31 cellular contexts compared by ENCODE assay signal in genomic region chr4:17932041-17932440, GRCh38.
"Had no signal": no experiment of that assay in that cellular context is flagged by ENCODE, and none has a peak within 500 bp of the region (broad histone marks: within the 10 kb centered on the region; RNA-seq: fewer than 3 reads in every experiment).

No MANE protein-coding gene starts in this region.

- H3K4me2 ChIP-seq: neural progenitor cell had no signal

- DNase-seq: activated CD4-positive, alpha-beta T cell treated with anti-CD3 and anti-CD28 coated beads for 48 hours; activated CD4-positive, alpha-beta T cell treated with anti-CD3 and anti-CD28 coated beads, Interleukin-2, amount 50 U/mL, for 48 hours; activated CD8-positive, alpha-beta memory T cell treated with anti-CD3 and anti-CD28 coated beads for 24 hours; activated CD8-positive, alpha-beta memory T cell treated with anti-CD3 and anti-CD28 coated beads, Interleukin-2, amount 50 U/mL, for 4 hours; activated effector memory CD4-positive, alpha-beta T cell treated with anti-CD3 and anti-CD28 coated beads, Interleukin-2, amount 50 U/mL, for 16 hours; activated naive CD4-positive, alpha-beta T cell treated with anti-CD3 and anti-CD28 coated beads for 36 hours; activated naive CD8-positive, alpha-beta T cell treated with anti-CD3 and anti-CD28 coated beads for 36 hours; activated T-cell treated with anti-CD3 and anti-CD28 coated beads, Interleukin-2, amount 50 U/mL, for 1 hour; adrenal gland; aorta; body of pancreas; caudate nucleus; head of caudate nucleus; hypothalamus; immature natural killer cell; kidney glomerular epithelial cell; left lung; lower lobe of right lung; mesendoderm; natural killer cell; occipital lobe; spleen; stimulated activated naive CD4-positive, alpha-beta T cell; T-helper 9 cell; tibial artery; upper lobe of right lung; WERI-Rb-1 had no signal

- H3K9me3 ChIP-seq: adrenal gland had no signal

- H3K27me3 ChIP-seq: adrenal gland, body of pancreas, left lung, neural progenitor cell, right atrium auricular region, spleen, suprapubic skin, tibial artery, upper lobe of right lung had no signal

- H3K27ac ChIP-seq: adrenal gland, body of pancreas, left lung, lower lobe of right lung, neural progenitor cell, parathyroid adenoma, right atrium auricular region, spleen, suprapubic skin, tibial artery, upper lobe of right lung, WERI-Rb-1 had no signal

- H3K4me3 ChIP-seq: adrenal gland, body of pancreas, left lung, lower lobe of right lung, neural progenitor cell, right atrium auricular region, spleen, suprapubic skin, tibial artery, upper lobe of right lung had no signal

- H2AFZ ChIP-seq: neural progenitor cell, parathyroid adenoma had no signal

- H3K79me2 ChIP-seq: parathyroid adenoma had no signal

- H3K36me3 ChIP-seq: adrenal gland, left lung, lower lobe of right lung, right atrium auricular region, suprapubic skin, upper lobe of right lung had no signal

- H3K4me1 ChIP-seq: adrenal gland, body of pancreas, left lung, lower lobe of right lung, neural progenitor cell, parathyroid adenoma, right atrium auricular region, spleen, suprapubic skin, tibial artery, upper lobe of right lung had no signal

- H3K9ac ChIP-seq: neural progenitor cell, parathyroid adenoma had no signal
